18 cellular contexts compared by ENCODE assay signal in genomic region chr5:3376611-3377010, GRCh38.
DNase-seq lines count a peak whose midpoint lies in the region; ATAC-seq, FAIRE-seq and TF ChIP-seq lines count a peak whose summit lies in the region.
"Had no signal": no experiment of that assay in that cellular context is flagged by ENCODE, and none has a peak within 500 bp of the region (broad histone marks: within the 10 kb centered on the region; RNA-seq: fewer than 3 reads in every experiment).

No MANE protein-coding gene starts in this region.

- H3K27ac ChIP-seq in right atrium auricular region (no peak overlapping the region), coronary artery (no peak overlapping the region), stomach (no peak overlapping the region), HepG2 (ENCODE audit: extremely low read length, insufficient read depth, low read length) (no peak overlapping the region)

- intact Hi-C loops in Right ventricle myocardium superior (cut with DNase I) = no loop called here
- intact Hi-C loops in stomach (cut with DNase I; ENCODE audit: low total_unique reads) = no loop called here
- intact Hi-C loops in HepG2 (cut with micrococcal nuclease; ENCODE audit: unreplicated experiment) = no loop called here

- no peaks in the 10 kb centered on the region for H3K79me2 ChIP-seq in HepG2 (ENCODE audit: insufficient read depth, low read length)

- H4K20me1 ChIP-seq in HepG2 (ENCODE audit: insufficient read depth, low read length) = no peaks in the 10 kb centered on the region

- TF ChIP-seq EP300 in stomach (IDR thresholded peaks at IDR 0.05) (no peak), HepG2 (IDR thresholded peaks at IDR 0.05; ENCODE audit: low read depth in 2 of 2, low read length in 2 of 2) (no peak), HepG2 (CRISPR knock-in tag; IDR thresholded peaks at IDR 0.05; ENCODE audit: borderline replicate concordance) (no peak)

- H3K4me1 ChIP-seq in right atrium auricular region = no peaks in the 10 kb centered on the region
- no peaks in the 10 kb centered on the region for H3K4me1 ChIP-seq in stomach
- no peaks in the 10 kb centered on the region for H3K4me1 ChIP-seq in HepG2 (ENCODE audit: insufficient read depth, low read length)

- H3K36me3 ChIP-seq in right atrium auricular region (no peaks in the 10 kb centered on the region), stomach (no peaks in the 10 kb centered on the region), HepG2 (replicated peaks in 1 of 2; ENCODE audit: control insufficient read depth in 1 of 2, insufficient read depth in 2 of 2, low read length in 2 of 2) (no peaks in the 10 kb centered on the region)

- in situ Hi-C loops in HepG2 (cut with HindIII; ENCODE audit: extremely low pct_ligation_motif_present, low pct_unique_long_range_greater_than_20kb) = no loop called here

- no peak overlapping the region for H2AFZ ChIP-seq in HepG2 (ENCODE audit: low read length)
- H2AFZ ChIP-seq: GM23338 had no signal

- H3K9me3 ChIP-seq in right atrium auricular region (peaks cover 6 to 27% of the 10 kb centered on the region in 2 donors), stomach (peaks cover 0 to 32% (median 23%) of the 10 kb centered on the region in 4 donors), HepG2 (ENCODE audit: low read length) (peaks cover 36% of the 10 kb centered on the region)

- DNase-seq in right atrium auricular region (ENCODE audit: low spot score) = peak; percentile 21
- DNase-seq in Right ventricle myocardium superior = no peak
- peak; percentile 14 for DNase-seq in coronary artery (ENCODE audit: low spot score)
- peak; percentile 15 for DNase-seq in stomach
- DNase-seq in GF-D8 (lab: John Stamatoyannopoulos, UW) = no peak
- no peak for DNase-seq in HepG2 (ENCODE audit: low spot score)
- DNase-seq: C1 segment of cervical spinal cord; Calu3; CD4-positive, alpha-beta memory T cell; COR-L47; DMS53; DMS79 treated with DMSO at 0.1 percent for 48 hours; H9 had no signal

- no peak for TF ChIP-seq RAD21 in HepG2 (CRISPR knock-in tag; IDR thresholded peaks at IDR 0.05)

- H3K9ac ChIP-seq in HepG2 (ENCODE audit: insufficient read depth, low read depth, low read length) = no peak overlapping the region

- CTCF ChIA-PET in HepG2 (lab: Yijun Ruan, JAX; ENCODE audit: low intra/inter-chr PET ratio, low total read pairs) = no interaction called here

- no TSS peak for BruUV-seq in HepG2 (replicated peaks; lab: Mats Ljungman, UMichigan)

- no peak for FAIRE-seq in HepG2 (lab: Jason Lieb, UNC)
- FAIRE-seq: GM12878, GM18507 had no signal

- ATAC-seq in Right ventricle myocardium superior (ENCODE audit: poor library complexity) (no peak), GM18505 (IDR thresholded peaks at IDR 0.05; ENCODE audit: unreplicated experiment) (no peak), HepG2 (no peak)
- ATAC-seq: GM12878, GM23338, HCT116 had no signal

- no peak overlapping the region for H3K4me2 ChIP-seq in HepG2 (ENCODE audit: low read depth, low read length)
- H3K4me2 ChIP-seq: GM23338 had no signal

- WGBS in stomach, 5 donors = 66 to 72% (median 69%) methylated on average over 6 of the region's 6 CpGs
- WGBS in HepG2 (ENCODE audit: low lambda C conversion rate) = 0% methylated on average over 3 of the region's 6 CpGs

- POLR2A ChIA-PET in HepG2 (lab: Yijun Ruan, JAX) = no interaction called here

- no peak for TF ChIP-seq CTCF in right atrium auricular region (IDR thresholded peaks at IDR 0.05)
- TF ChIP-seq CTCF in coronary artery (IDR thresholded peaks at IDR 0.05) = no peak
- no peak for TF ChIP-seq CTCF in stomach (IDR thresholded peaks at IDR 0.05)
- no peak for TF ChIP-seq CTCF in HepG2 (CRISPR knock-in tag; IDR thresholded peaks at IDR 0.05)

- TF ChIP-seq POLR2A in stomach (IDR thresholded peaks at IDR 0.05) = no peak
- no peak for TF ChIP-seq POLR2A in GM18505 (IDR thresholded peaks at IDR 0.05; ENCODE audit: borderline replicate concordance, extremely low read depth, insufficient read depth, insufficient read length)
- TF ChIP-seq POLR2A in HepG2 (IDR thresholded peaks at IDR 0.05; ENCODE audit: insufficient read depth in 1 of 2, low read depth in 2 of 2, low read length in 2 of 2) = no peak

- H3K27me3 ChIP-seq in right atrium auricular region (no peaks in the 10 kb centered on the region), stomach (no peaks in the 10 kb centered on the region), HepG2 (ENCODE audit: control insufficient read depth in 1 of 2, insufficient read depth in 2 of 2, low read length in 2 of 2) (no peaks in the 10 kb centered on the region)

- H3K4me3 ChIP-seq in right atrium auricular region (no peak overlapping the region), coronary artery (no peak overlapping the region), stomach (no peak overlapping the region), HepG2 (replicated peaks in 1 of 3; ENCODE audit: insufficient read depth in 1 of 3, low read depth in 2 of 3, low read length in 3 of 3) (no peak overlapping the region)
- H3K4me3 ChIP-seq: GM12878, GM23338 had no signal

TF ChIP-seq in HepG2, 621 proteins besides CTCF, POLR2A, EP300 and RAD21:
- TF ChIP-seq ATF7-NPFF (CRISPR knock-in tag; IDR thresholded peaks at IDR 0.05; ENCODE audit: low read depth) (no peak), DDIT3 (CRISPR knock-in tag; IDR thresholded peaks at IDR 0.05) (no peak), POLR2AphosphoS5 (IDR thresholded peaks at IDR 0.05; ENCODE audit: low read depth, low read length) (no peak), CHD4 (IDR thresholded peaks at IDR 0.05; ENCODE audit: borderline replicate concordance, low read length) (no peak), CEBPB (IDR thresholded peaks at IDR 0.05; ENCODE audit: borderline replicate concordance, low read depth, low read length) (no peak), ZNF275 (CRISPR knock-in tag; IDR thresholded peaks at IDR 0.05; ENCODE audit: borderline replicate concordance) (no peak), ZNF572 (CRISPR knock-in tag; IDR thresholded peaks at IDR 0.05) (no peak), SP2 (CRISPR knock-in tag; IDR thresholded peaks at IDR 0.05) (no peak), ZNF232 (CRISPR knock-in tag; IDR thresholded peaks at IDR 0.05; ENCODE audit: borderline replicate concordance) (no peak), ZNF879 (CRISPR knock-in tag; IDR thresholded peaks at IDR 0.05) (no peak), JUN (CRISPR knock-in tag; IDR thresholded peaks at IDR 0.05) (no peak), ZBTB46 (CRISPR knock-in tag; IDR thresholded peaks at IDR 0.05; ENCODE audit: borderline replicate concordance) (no peak), RFX1 (IDR thresholded peaks at IDR 0.05) (no peak), ZNF672 (CRISPR knock-in tag; IDR thresholded peaks at IDR 0.05) (no peak), SOX6 (IDR thresholded peaks at IDR 0.05) (no peak), SOX6 (CRISPR knock-in tag; IDR thresholded peaks at IDR 0.05) (no peak), TCF7L2 (IDR thresholded peaks at IDR 0.05; ENCODE audit: low read depth, low read length) (no peak), TRIM22 (IDR thresholded peaks at IDR 0.05) (no peak)

Comparison
In these comparisons a context has a peak if more than half of its experiments do, and no peak if none do; other contexts are left out.
1. DNase-seq: peak in right atrium auricular region (single experiment), coronary artery (single experiment) and stomach (single experiment); none in Right ventricle myocardium superior (single experiment), GF-D8 (single experiment) and HepG2 (single experiment).